In genomic region chr5:149588947-149589346, GRCh38 we compare ENCODE assay signal across 15 cellular contexts.
"Had no signal": no experiment of that assay in that cellular context is flagged by ENCODE, and none has a peak within 500 bp of the region (broad histone marks: within the 10 kb centered on the region; RNA-seq: fewer than 3 reads in every experiment).

No MANE protein-coding gene starts in this region.

- H3K4me3 ChIP-seq: heart right ventricle, lung had no signal

- H3K27ac ChIP-seq: parathyroid adenoma, WERI-Rb-1 had no signal

- DNase-seq: activated CD4-positive, alpha-beta T cell treated with anti-CD3 and anti-CD28 coated beads for 1 hour; activated CD4-positive, alpha-beta T cell treated with anti-CD3 and anti-CD28 coated beads, Interleukin-2, amount 50 U/mL, for 4 hours; activated gamma-delta T cell treated with Interleukin-2 at 50 U/mL for 16 hours; activated T-cell treated with anti-CD3 and anti-CD28 coated beads for 4 hours; amniotic stem cell; effector CD8-positive, alpha-beta T cell; heart right ventricle; stimulated activated CD4-positive, alpha-beta T cell treated with anti-CD3 and anti-CD28 coated beads, Interleukin-12 subunit alpha, Interleukin-12 subunit beta, amount 100 ng/mL, for 4 hours; stimulated activated CD4-positive, alpha-beta T cell treated with anti-CD3 and anti-CD28 coated beads, Interleukin-2, amount 100 ng/mL, for 24 hours; stimulated activated naive CD8-positive, alpha-beta T cell treated with anti-CD3 and anti-CD28 coated beads, Interleukin-15, Interleukin-2, amounts not matched to agents 100 U/mL and 50 U/mL, for 24 hours; T-helper 2 cell; WERI-Rb-1 had no signal

- ATAC-seq: esophagus mucosa; stimulated activated naive CD8-positive, alpha-beta T cell treated with anti-CD3 and anti-CD28 coated beads, Interleukin-15, Interleukin-2, amounts not matched to agents 100 U/mL and 50 U/mL, for 24 hours had no signal
